In genomic region chr10:17503795-17504194, GRCh38 we compare ENCODE assay signal across 40 cellular contexts. TPM values are rescaled to one million over a fixed set of nuclear protein-coding genes. Genes with fewer than 3 reads are reported as not detected.
"Had no signal": no experiment of that assay in that cellular context is flagged by ENCODE, and none has a peak within 500 bp of the region (broad histone marks: within the 10 kb centered on the region; RNA-seq: fewer than 3 reads in every experiment).

No MANE protein-coding gene starts in this region.

- H3K36me3 ChIP-seq: ascending aorta, cardiac muscle cell, WERI-Rb-1 had no signal

- DNase-seq: activated CD4-positive, alpha-beta memory T cell treated with anti-CD3 and anti-CD28 coated beads, Interleukin-2, amount 10 ng/mL, durations not matched to agents 7 days and 5 days; activated CD4-positive, alpha-beta T cell treated with anti-CD3 and anti-CD28 coated beads for 1 hour; activated CD4-positive, alpha-beta T cell treated with anti-CD3 and anti-CD28 coated beads for 36 hours; activated CD4-positive, alpha-beta T cell treated with anti-CD3 and anti-CD28 coated beads for 48 hours; activated CD4-positive, alpha-beta T cell treated with anti-CD3 and anti-CD28 coated beads, Interleukin-2, amount 10 ng/mL, durations not matched to agents 7 days and 5 days; activated CD4-positive, alpha-beta T cell treated with anti-CD3 and anti-CD28 coated beads, Interleukin-2, amount 50 U/mL, for 48 hours; activated CD4-positive, CD25-positive, alpha-beta regulatory T cell; activated CD8-positive, alpha-beta memory T cell treated with anti-CD3 and anti-CD28 coated beads for 24 hours; activated CD8-positive, alpha-beta memory T cell treated with anti-CD3 and anti-CD28 coated beads, Interleukin-2, amount 10 ng/mL, durations not matched to agents 7 days and 5 days; activated CD8-positive, alpha-beta T cell treated with anti-CD3 and anti-CD28 coated beads, Interleukin-2, amount 10 ng/mL, durations not matched to agents 7 days and 5 days; activated gamma-delta T cell; activated naive CD4-positive, alpha-beta T cell treated with anti-CD3 and anti-CD28 coated beads, Interleukin-2, amount 10 ng/mL, durations not matched to agents 7 days and 5 days; activated naive CD4-positive, alpha-beta T cell treated with Interleukin-2 at 50 U/mL for 16 hours; activated naive CD8-positive, alpha-beta T cell treated with anti-CD3 and anti-CD28 coated beads, Interleukin-2, amount 10 ng/mL, durations not matched to agents 7 days and 5 days; activated naive CD8-positive, alpha-beta T cell treated with anti-CD3 and anti-CD28 coated beads, Interleukin-2, amount 50 U/mL, for 24 hours; activated T-cell treated with anti-CD3 and anti-CD28 coated beads for 4 hours; activated T-cell treated with anti-CD3 and anti-CD28 coated beads, Interleukin-2, amount 50 U/mL, for 1 hour; activated T-cell treated with anti-CD3 and anti-CD28 coated beads, Interleukin-2, amount 50 U/mL, for 4 hours; activated T-cell treated with anti-CD3 and anti-CD28 coated beads, Interleukin-2, amount 50 U/mL, for 72 hours; amygdala; anterior cingulate cortex; caudate nucleus; cerebellar nuclear complex; T-helper 1 cell; T-helper 2 cell; T-helper 9 cell; WERI-Rb-1 had no signal

- H3K4me3 Mint-ChIP-seq: activated CD4-positive, alpha-beta T cell treated with anti-CD3 and anti-CD28 coated beads for 36 hours; activated CD4-positive, alpha-beta T cell treated with anti-CD3 and anti-CD28 coated beads, Interleukin-2, amount 10 ng/mL, durations not matched to agents 7 days and 5 days; activated CD8-positive, alpha-beta memory T cell treated with anti-CD3 and anti-CD28 coated beads, Interleukin-2, amount 10 ng/mL, durations not matched to agents 7 days and 5 days; activated CD8-positive, alpha-beta T cell treated with anti-CD3 and anti-CD28 coated beads, Interleukin-2, amount 10 ng/mL, durations not matched to agents 7 days and 5 days; activated naive CD4-positive, alpha-beta T cell treated with anti-CD3 and anti-CD28 coated beads, Interleukin-2, amount 50 U/mL, for 24 hours; activated naive CD8-positive, alpha-beta T cell; activated naive CD8-positive, alpha-beta T cell treated with anti-CD3 and anti-CD28 coated beads, Interleukin-2, amount 10 ng/mL, durations not matched to agents 7 days and 5 days; activated naive CD8-positive, alpha-beta T cell treated with anti-CD3 and anti-CD28 coated beads, Interleukin-2, amount 50 U/mL, for 24 hours; activated T-cell treated with anti-CD3 and anti-CD28 coated beads, Interleukin-2, amount 50 U/mL, for 4 hours; activated T-helper 1 cell treated with anti-CD3 and anti-CD28 coated beads, Interleukin-12 subunit alpha, Interleukin-12 subunit beta, Interleukin-2, Interleukin-4 antibody, amounts not matched to agents 30 ng/mL and 10 ng/mL and 1 ng/mL, durations not matched to agents 14 hours and 24 hours and 36 hours; activated T-helper 17 cell treated with anti-CD3 and anti-CD28 coated beads, Interleukin-2, amount 50 U/mL, for 72 hours; brain; central memory CD8-positive, alpha-beta T cell; T-helper 1 cell treated with Interleukin-12 subunit alpha and Interleukin-12 subunit beta and Interleukin-4 antibody, amounts not matched to agents 30 μg/mL and 1 μg/mL, for 36 hours; T-helper 2 cell treated with Interferon-gamma antibody and Interleukin-4, amounts not matched to agents 5 μg/mL and 100 μg/mL, for 36 hours; WTC11 had no signal

- H3K4me1 ChIP-seq: ascending aorta had no signal

- ATAC-seq: activated CD4-positive, alpha-beta T cell treated with anti-CD3 and anti-CD28 coated beads for 36 hours; activated CD4-positive, CD25-positive, alpha-beta regulatory T cell treated with anti-CD3 and anti-CD28 coated beads, Interleukin-2, amount 50 U/mL, for 24 hours; activated CD8-positive, alpha-beta memory T cell treated with anti-CD3 and anti-CD28 coated beads, Interleukin-2, amount 10 ng/mL, durations not matched to agents 7 days and 5 days; activated CD8-positive, alpha-beta T cell treated with anti-CD3 and anti-CD28 coated beads, Interleukin-2, amount 10 ng/mL, durations not matched to agents 7 days and 5 days; activated naive CD8-positive, alpha-beta T cell treated with anti-CD3 and anti-CD28 coated beads, Interleukin-2, amount 50 U/mL, for 24 hours; activated T-cell treated with anti-CD3 and anti-CD28 coated beads, Interleukin-2, amount 50 U/mL, for 4 hours; activated T-cell treated with anti-CD3 and anti-CD28 coated beads, Interleukin-2, amount 50 U/mL, for 72 hours; activated T-helper 17 cell treated with anti-CD3 and anti-CD28 coated beads, Interleukin-2, amount 50 U/mL, for 72 hours; WTC11 had no signal

- H3K9me3 ChIP-seq: ascending aorta had no signal

- H3K4me1 Mint-ChIP-seq: brain, WTC11 had no signal

- H3K27ac ChIP-seq: ascending aorta, cardiac muscle cell, WERI-Rb-1 had no signal

- H3K27me3 Mint-ChIP-seq: activated CD4-positive, alpha-beta memory T cell treated with anti-CD3 and anti-CD28 coated beads, Interleukin-2, amount 10 ng/mL, durations not matched to agents 7 days and 5 days; activated CD4-positive, alpha-beta T cell treated with anti-CD3 and anti-CD28 coated beads for 36 hours; activated naive CD4-positive, alpha-beta T cell treated with anti-CD3 and anti-CD28 coated beads, Interleukin-2, amount 10 ng/mL, durations not matched to agents 7 days and 5 days; activated naive CD4-positive, alpha-beta T cell treated with anti-CD3 and anti-CD28 coated beads, Interleukin-2, amount 50 U/mL, for 24 hours; activated naive CD8-positive, alpha-beta T cell treated with anti-CD3 and anti-CD28 coated beads, Interleukin-2, amount 10 ng/mL, durations not matched to agents 7 days and 5 days; activated naive CD8-positive, alpha-beta T cell treated with anti-CD3 and anti-CD28 coated beads, Interleukin-2, amount 50 U/mL, for 24 hours; activated T-helper 17 cell treated with anti-CD3 and anti-CD28 coated beads, Interleukin-2, amount 50 U/mL, for 72 hours; central memory CD8-positive, alpha-beta T cell had no signal

- H3K36me3 Mint-ChIP-seq: activated naive CD8-positive, alpha-beta T cell; brain had no signal

- H3K27ac Mint-ChIP-seq: activated CD4-positive, alpha-beta T cell treated with anti-CD3 and anti-CD28 coated beads for 36 hours; activated CD4-positive, alpha-beta T cell treated with anti-CD3 and anti-CD28 coated beads, Interleukin-2, amount 10 ng/mL, durations not matched to agents 7 days and 5 days; activated CD8-positive, alpha-beta memory T cell treated with anti-CD3 and anti-CD28 coated beads, Interleukin-2, amount 10 ng/mL, durations not matched to agents 7 days and 5 days; activated CD8-positive, alpha-beta T cell treated with anti-CD3 and anti-CD28 coated beads, Interleukin-2, amount 10 ng/mL, durations not matched to agents 7 days and 5 days; activated naive CD4-positive, alpha-beta T cell treated with anti-CD3 and anti-CD28 coated beads, Interleukin-2, amount 50 U/mL, for 24 hours; activated naive CD8-positive, alpha-beta T cell; activated naive CD8-positive, alpha-beta T cell treated with anti-CD3 and anti-CD28 coated beads, Interleukin-2, amount 10 ng/mL, durations not matched to agents 7 days and 5 days; activated naive CD8-positive, alpha-beta T cell treated with anti-CD3 and anti-CD28 coated beads, Interleukin-2, amount 50 U/mL, for 24 hours; activated T-helper 1 cell treated with anti-CD3 and anti-CD28 coated beads, Interleukin-12 subunit alpha, Interleukin-12 subunit beta, Interleukin-2, Interleukin-4 antibody, amounts not matched to agents 30 ng/mL and 10 ng/mL and 1 ng/mL, durations not matched to agents 14 hours and 24 hours and 36 hours; activated T-helper 17 cell treated with anti-CD3 and anti-CD28 coated beads, Interleukin-2, amount 50 U/mL, for 72 hours; brain; T-helper 1 cell treated with Interleukin-12 subunit alpha and Interleukin-12 subunit beta and Interleukin-4 antibody, amounts not matched to agents 30 μg/mL and 1 μg/mL, for 36 hours; T-helper 2 cell treated with Interferon-gamma antibody and Interleukin-4, amounts not matched to agents 5 μg/mL and 100 μg/mL, for 36 hours; WTC11 had no signal

- H3K27me3 ChIP-seq: ascending aorta, cardiac muscle cell had no signal

- H3K4me3 ChIP-seq: ascending aorta, cardiac muscle cell had no signal

RNA-seq across cellular contexts. Expression of gene ST8SIA6, which starts 49.4 kb away (rescaled TPM):
- total RNA-seq: activated CD4-positive, alpha-beta T cell treated with anti-CD3 and anti-CD28 coated beads for 36 hours; activated CD8-positive, alpha-beta memory T cell treated with anti-CD3 and anti-CD28 coated beads, Interleukin-2, amount 10 ng/mL, durations not matched to agents 7 days and 5 days; activated CD8-positive, alpha-beta T cell treated with anti-CD3 and anti-CD28 coated beads, Interleukin-2, amount 10 ng/mL, durations not matched to agents 7 days and 5 days; activated T-helper 1 cell treated with anti-CD3 and anti-CD28 coated beads, Interleukin-12 subunit alpha, Interleukin-12 subunit beta, Interleukin-2, Interleukin-4 antibody, amounts not matched to agents 30 ng/mL and 10 ng/mL and 1 ng/mL, durations not matched to agents 14 hours and 24 hours and 36 hours; ascending aorta; cardiac muscle cell; chondrocyte had no signal
